In the genomic region with DNA sequence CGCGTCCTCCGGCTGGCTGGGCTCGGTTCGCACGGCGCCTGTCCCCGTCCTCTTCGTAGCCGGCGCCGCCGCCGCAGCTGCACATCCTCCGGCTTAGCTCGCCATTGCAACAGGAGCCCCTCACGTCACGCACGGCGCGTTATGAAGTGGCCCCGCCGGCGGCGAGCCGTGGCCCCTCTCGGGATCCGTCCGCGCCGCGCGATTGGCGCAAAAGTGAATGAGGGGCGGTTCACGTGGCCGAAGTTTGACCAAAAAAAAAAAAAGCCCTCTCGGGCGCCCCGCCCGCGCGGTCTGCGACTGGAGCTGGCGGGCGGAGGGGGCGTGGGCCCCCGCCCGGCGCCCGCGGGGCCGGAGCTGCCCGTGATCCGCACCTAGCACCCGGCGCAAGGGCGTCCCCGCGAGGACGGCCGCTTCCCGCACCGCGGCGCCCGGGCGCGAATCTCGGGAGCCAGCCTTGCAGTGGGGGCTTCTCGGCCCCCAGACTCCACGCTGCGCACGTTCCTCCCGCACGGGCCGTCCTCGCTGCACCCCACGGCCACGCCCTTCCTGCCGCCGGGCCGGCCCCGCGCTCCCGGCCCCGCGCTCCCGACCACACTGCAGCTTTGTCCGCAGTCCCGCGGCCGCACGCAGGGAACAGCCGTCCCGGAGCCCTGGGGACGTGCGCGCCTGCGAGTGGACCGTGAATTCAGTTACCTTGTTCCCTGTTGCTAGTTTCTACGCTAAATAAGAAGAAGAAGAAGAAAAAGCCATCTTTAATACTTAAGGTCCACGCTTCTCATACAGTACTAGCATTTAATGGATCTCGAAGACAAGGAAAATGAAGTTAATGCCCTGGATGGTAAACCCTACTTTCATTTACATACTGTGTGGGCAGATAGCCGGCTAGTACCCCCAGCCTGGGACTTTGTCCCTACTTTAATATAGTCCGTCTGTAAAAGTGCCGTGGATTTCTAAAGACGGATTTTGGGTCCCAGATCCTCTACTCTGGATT, we compare ENCODE assay signal across 8 cellular contexts. TPM values are rescaled to one million over a fixed set of nuclear protein-coding genes. Genes with fewer than 3 reads are reported as not detected.
DNase-seq lines count a peak whose midpoint lies in the region; ATAC-seq, FAIRE-seq and TF ChIP-seq lines count a peak whose summit lies in the region.

A gene with protein sequence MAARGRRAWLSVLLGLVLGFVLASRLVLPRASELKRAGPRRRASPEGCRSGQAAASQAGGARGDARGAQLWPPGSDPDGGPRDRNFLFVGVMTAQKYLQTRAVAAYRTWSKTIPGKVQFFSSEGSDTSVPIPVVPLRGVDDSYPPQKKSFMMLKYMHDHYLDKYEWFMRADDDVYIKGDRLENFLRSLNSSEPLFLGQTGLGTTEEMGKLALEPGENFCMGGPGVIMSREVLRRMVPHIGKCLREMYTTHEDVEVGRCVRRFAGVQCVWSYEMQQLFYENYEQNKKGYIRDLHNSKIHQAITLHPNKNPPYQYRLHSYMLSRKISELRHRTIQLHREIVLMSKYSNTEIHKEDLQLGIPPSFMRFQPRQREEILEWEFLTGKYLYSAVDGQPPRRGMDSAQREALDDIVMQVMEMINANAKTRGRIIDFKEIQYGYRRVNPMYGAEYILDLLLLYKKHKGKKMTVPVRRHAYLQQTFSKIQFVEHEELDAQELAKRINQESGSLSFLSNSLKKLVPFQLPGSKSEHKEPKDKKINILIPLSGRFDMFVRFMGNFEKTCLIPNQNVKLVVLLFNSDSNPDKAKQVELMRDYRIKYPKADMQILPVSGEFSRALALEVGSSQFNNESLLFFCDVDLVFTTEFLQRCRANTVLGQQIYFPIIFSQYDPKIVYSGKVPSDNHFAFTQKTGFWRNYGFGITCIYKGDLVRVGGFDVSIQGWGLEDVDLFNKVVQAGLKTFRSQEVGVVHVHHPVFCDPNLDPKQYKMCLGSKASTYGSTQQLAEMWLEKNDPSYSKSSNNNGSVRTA (minus strand): TSS at position 219 of the 991 bp plus-strand sequence. CDS start 592 bp downstream, outside the sequence.

- H3K4me1 ChIP-seq in right cardiac atrium (ENCODE audit: control insufficient read depth, insufficient read depth, low read length) (peaks cover 3% of the 10 kb centered on the region), rectal smooth muscle tissue (ENCODE audit: control insufficient read depth, insufficient read depth, low read length) (peaks cover 15% of the 10 kb centered on the region), vagina (peaks cover 47% of the 10 kb centered on the region)

- H3K9ac ChIP-seq in rectal smooth muscle tissue (ENCODE audit: low read length) = peak within 1 kb of the TSS; percentile 39

- H3K4me3 ChIP-seq in right cardiac atrium (ENCODE audit: low read length) (peak within 1 kb of the TSS; percentile 80), rectal smooth muscle tissue (ENCODE audit: low read length) (peak within 1 kb of the TSS; percentile 81), vagina (peak within 1 kb of the TSS; percentile 73 to 95)

- peak in 2 of 3 experiments; percentile 2 to 22 for TF ChIP-seq CTCF in vagina (IDR thresholded peaks at IDR 0.05)

- ATAC-seq in HG02623 (IDR thresholded peaks at IDR 0.05; ENCODE audit: unreplicated experiment) (peak; percentile 64), right cardiac atrium (peak; percentile 82 to 89)

- H3K27me3 ChIP-seq in right cardiac atrium (ENCODE audit: control insufficient read depth, insufficient read depth) (no peaks in the 10 kb centered on the region), rectal smooth muscle tissue (ENCODE audit: control insufficient read depth, insufficient read depth, low read length) (no peaks in the 10 kb centered on the region), vagina (no peaks in the 10 kb centered on the region)

- peak; percentile 76 for DNase-seq in GM12892 (ENCODE audit: insufficient read length)
- DNase-seq in NCI-H1092 treated with DMSO at 0.1 percent for 48 hours (lab: John Stamatoyannopoulos, UW) = peak; percentile 59
- DNase-seq in anterior cingulate cortex (lab: John Stamatoyannopoulos, UW) = peak; percentile 48 to 94 (median 86)
- peak; percentile 96 to 98 (median 97) for DNase-seq in right cardiac atrium
- no peak for DNase-seq in vagina (ENCODE audit: extremely low spot score in 2 of 2)

- intact Hi-C loops in T-helper 2 cell treated with Interferon-gamma antibody and Interleukin-4, amounts not matched to agents 100 ng/mL and 5 ng/mL, for 36 hours (cut with micrococcal nuclease) = loop anchor here (2.0 kb wide), 2 partner anchors 43 to 649 kb away; a partner anchor contains a TSS
- intact Hi-C loops in right cardiac atrium (cut with DNase I) (loop anchor here in 1 of 4 donors (10.0 kb wide), 1 partner anchor 127 kb away; no protein-coding TSS in a partner anchor), vagina (cut with DNase I) (loop anchor here (2.0 to 10.0 kb wide), 2 partner anchors 163 to 337 kb away; a partner anchor contains a TSS)

- FAIRE-seq in GM12892 (lab: Jason Lieb, UNC) = peak; percentile 84

- H3K9me3 ChIP-seq in right cardiac atrium (ENCODE audit: control insufficient read depth, low read length) (no peaks in the 10 kb centered on the region), vagina (no peaks in the 10 kb centered on the region)

- H3K36me3 ChIP-seq in rectal smooth muscle tissue (ENCODE audit: control insufficient read depth, insufficient read depth, low read length) = no peaks in the 10 kb centered on the region
- no peaks in the 10 kb centered on the region for H3K36me3 ChIP-seq in vagina

- TF ChIP-seq POLR2A in GM12892 (IDR thresholded peaks at IDR 0.05; ENCODE audit: low read depth, low read length) (peak; percentile 84), vagina (IDR thresholded peaks at IDR 0.05) (peak in 1 of 2 donors; percentile 92)

- WGBS in right cardiac atrium = under 1% methylated on average over 108 of the region's 108 CpGs

- H3K27ac ChIP-seq in right cardiac atrium (ENCODE audit: low read length) (peak within 1 kb of the TSS; percentile 82), rectal smooth muscle tissue (ENCODE audit: low read depth, low read length) (peak within 1 kb of the TSS; percentile 81), vagina (peak within 1 kb of the TSS; percentile 92)

RNA-seq across cellular contexts. Expression of the gene that starts here (rescaled TPM):
- 11.2 TPM for polyA plus RNA-seq in GM12892 (2012; ENCODE audit: missing spikeins)
- 35.6 and 37.5 TPM in 2 replicates for total RNA-seq in T-helper 2 cell treated with Interferon-gamma antibody and Interleukin-4, amounts not matched to agents 100 ng/mL and 5 ng/mL, for 36 hours
- total RNA-seq in right cardiac atrium (10 to 100 TPM; 24.5 to 44.7 (median 28.9) TPM), vagina (28.0 TPM)
- 11.9 TPM for polyA plus RNA-seq in right cardiac atrium

Comparison
In these comparisons a context has a peak if more than half of its experiments do, and no peak if none do; other contexts are left out.
1. DNase-seq: peak in GM12892 (single experiment), NCI-H1092 treated with DMSO at 0.1 percent for 48 hours (single experiment), anterior cingulate cortex (58 of 58) and right cardiac atrium (3 of 3); none in vagina (0 of 2).
2. Peak in every context shown above with its lines, with median percentiles within 50 percentile points of each other: H3K27ac ChIP-seq and H3K4me3 ChIP-seq.